Comparison of ENCODE assay signal across 26 cellular contexts in the genomic region with DNA sequence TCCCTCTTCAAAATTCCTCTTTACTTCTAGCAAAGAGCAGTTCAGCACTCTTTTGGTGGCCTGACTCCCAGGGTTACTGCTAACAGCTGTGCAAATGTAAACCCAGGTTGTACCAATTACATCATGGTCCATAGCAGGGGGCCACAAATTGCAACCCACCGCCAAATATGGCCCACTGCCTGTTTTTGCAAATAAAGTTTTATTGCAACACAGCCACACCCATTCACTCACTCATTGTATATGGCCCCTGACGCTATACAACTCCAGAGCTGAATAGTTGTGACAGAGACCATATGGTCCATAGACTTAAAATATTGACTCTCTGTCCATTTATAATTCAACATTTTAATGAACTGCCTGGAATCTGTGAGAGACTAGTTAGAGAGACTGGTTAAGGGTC.
"Had no signal": no experiment of that assay in that cellular context is flagged by ENCODE, and none has a peak within 500 bp of the region (broad histone marks: within the 10 kb centered on the region; RNA-seq: fewer than 3 reads in every experiment).

No MANE protein-coding gene starts in this region.

- H3K27ac Mint-ChIP-seq: activated B cell treated with CpG ODN at 0.5 μM for 24 hours; activated CD4-positive, alpha-beta memory T cell treated with anti-CD3 and anti-CD28 coated beads for 36 hours; activated CD4-positive, alpha-beta T cell treated with anti-CD3 and anti-CD28 coated beads, Interleukin-2, amount 10 ng/mL, durations not matched to agents 24 days and 14 days; activated naive CD8-positive, alpha-beta T cell treated with anti-CD3 and anti-CD28 coated beads, Interleukin-2, amount 50 U/mL, for 24 hours; T-cell had no signal

- H3K9me3 Mint-ChIP-seq: activated CD4-positive, alpha-beta T cell treated with anti-CD3 and anti-CD28 coated beads, Interleukin-2, amount 10 ng/mL, durations not matched to agents 24 days and 14 days; activated naive CD4-positive, alpha-beta T cell treated with anti-CD3 and anti-CD28 coated beads, Interleukin-2, amount 50 U/mL, for 72 hours; activated naive CD8-positive, alpha-beta T cell treated with anti-CD3 and anti-CD28 coated beads, Interleukin-2, amount 50 U/mL, for 24 hours; activated T-cell treated with anti-CD3 and anti-CD28 coated beads, Interleukin-2, amount 50 U/mL, for 4 hours; T-cell had no signal

- H3K27ac ChIP-seq: ascending aorta, SK-N-MC had no signal

- H3K27me3 ChIP-seq: ascending aorta, MG63 had no signal

- H3K36me3 Mint-ChIP-seq: activated CD4-positive, alpha-beta memory T cell treated with anti-CD3 and anti-CD28 coated beads for 36 hours; activated naive CD4-positive, alpha-beta T cell treated with anti-CD3 and anti-CD28 coated beads, Interleukin-2, amount 50 U/mL, for 72 hours; brain; T-cell had no signal

- H3K36me3 ChIP-seq: ascending aorta, MG63 had no signal

- H3K4me1 ChIP-seq: ascending aorta had no signal

- H3K4me3 ChIP-seq: ascending aorta, MG63, SK-N-MC had no signal

- H3K4me3 Mint-ChIP-seq: activated B cell treated with CpG ODN at 0.5 μM for 24 hours; activated CD4-positive, alpha-beta memory T cell treated with anti-CD3 and anti-CD28 coated beads for 36 hours; activated CD4-positive, alpha-beta T cell treated with anti-CD3 and anti-CD28 coated beads, Interleukin-2, amount 10 ng/mL, durations not matched to agents 24 days and 14 days; activated naive CD8-positive, alpha-beta T cell treated with anti-CD3 and anti-CD28 coated beads, Interleukin-2, amount 50 U/mL, for 24 hours; activated T-cell treated with anti-CD3 and anti-CD28 coated beads, Interleukin-2, amount 50 U/mL, for 4 hours; brain; T-cell had no signal

- H3K4me1 Mint-ChIP-seq: activated B cell treated with CpG ODN at 0.5 μM for 24 hours; activated naive CD8-positive, alpha-beta T cell treated with anti-CD3 and anti-CD28 coated beads, Interleukin-2, amount 50 U/mL, for 24 hours had no signal

- H3K9me3 ChIP-seq: ascending aorta, MG63 had no signal

- DNase-seq: activated B cell treated with CpG ODN at 0.5 μM for 24 hours; activated CD4-positive, alpha-beta memory T cell treated with anti-CD3 and anti-CD28 coated beads for 36 hours; activated CD4-positive, alpha-beta T cell treated with anti-CD3 and anti-CD28 coated beads for 1 hour; activated CD4-positive, alpha-beta T cell treated with anti-CD3 and anti-CD28 coated beads, Interleukin-2, amount 10 ng/mL, durations not matched to agents 24 days and 14 days; activated CD8-positive, alpha-beta memory T cell treated with anti-CD3 and anti-CD28 coated beads for 24 hours; activated effector memory CD4-positive, alpha-beta T cell treated with anti-CD3 and anti-CD28 coated beads, Interleukin-2, amount 50 U/mL, for 16 hours; activated naive CD4-positive, alpha-beta T cell treated with Interleukin-2 at 50 U/mL for 16 hours; activated naive CD8-positive, alpha-beta T cell treated with anti-CD3 and anti-CD28 coated beads, Interleukin-2, amount 50 U/mL, for 24 hours; activated T-cell treated with anti-CD3 and anti-CD28 coated beads, Interleukin-2, amount 50 U/mL, for 4 hours; amniotic stem cell; MG63; NCI-H1105 treated with DMSO at 0.1 percent for 48 hours; NCI-H1436 treated with DMSO at 0.1 percent for 48 hours; NCI-H1930; NCI-H2171; NCI-H226; NCI-H526; NCI-H82; SIG-M5; T-cell; T-helper 2 cell; T1000 had no signal

- ATAC-seq: activated naive CD4-positive, alpha-beta T cell treated with anti-CD3 and anti-CD28 coated beads, Interleukin-2, amount 50 U/mL, for 72 hours; activated naive CD8-positive, alpha-beta T cell treated with anti-CD3 and anti-CD28 coated beads, Interleukin-2, amount 50 U/mL, for 24 hours; activated T-cell treated with anti-CD3 and anti-CD28 coated beads, Interleukin-2, amount 50 U/mL, for 4 hours; T-cell had no signal
